11 cellular contexts compared by ENCODE assay signal in genomic region chr13:73938375-73939070, GRCh38.
DNase-seq lines count a peak whose midpoint lies in the region; ATAC-seq and TF ChIP-seq lines count a peak whose summit lies in the region.
"Had no signal": no experiment of that assay in that cellular context is flagged by ENCODE, and none has a peak within 500 bp of the region (broad histone marks: within the 10 kb centered on the region; RNA-seq: fewer than 3 reads in every experiment).

No MANE protein-coding gene starts in this region.

- peak; percentile 75 for DNase-seq in GM03348 (ENCODE audit: low spot score)
- DNase-seq in NCI-H2227 treated with DMSO at 0.1 percent for 48 hours (lab: John Stamatoyannopoulos, UW) = peak; percentile 25
- DNase-seq in fibroblast of gingiva (ENCODE audit: low read depth) = peak; percentile 82
- peak; percentile 94 for DNase-seq in retinal pigment epithelial cell (ENCODE audit: low read depth)
- no peak for DNase-seq in NK-92 (lab: John Stamatoyannopoulos, UW; ENCODE audit: unreplicated experiment)
- DNase-seq: activated CD4-positive, alpha-beta T cell treated with anti-CD3 and anti-CD28 coated beads for 1 hour; adrenal gland; psoas muscle had no signal

- H3K4me3 ChIP-seq in retinal pigment epithelial cell (ENCODE audit: low read length) = no peak overlapping the region
- H3K4me3 ChIP-seq: adrenal gland, HAP-1, psoas muscle had no signal

- ATAC-seq in HG03442 (IDR thresholded peaks at IDR 0.05; ENCODE audit: unreplicated experiment) (no peak), GM19463 (IDR thresholded peaks at IDR 0.05; ENCODE audit: unreplicated experiment) (no peak)

- TF ChIP-seq CTCF in retinal pigment epithelial cell (conservative IDR thresholded peaks at IDR 0.05; ENCODE audit: low read depth, low read length) = no peak
